In genomic region chr1:203805689-203806088, GRCh38 we compare ENCODE assay signal across 18 cellular contexts. TPM values are rescaled to one million over a fixed set of nuclear protein-coding genes. Genes with fewer than 3 reads are reported as not detected.
DNase-seq lines count a peak whose midpoint lies in the region; ATAC-seq, FAIRE-seq and TF ChIP-seq lines count a peak whose summit lies in the region.
"Had no signal": no experiment of that assay in that cellular context is flagged by ENCODE, and none has a peak within 500 bp of the region (broad histone marks: within the 10 kb centered on the region; RNA-seq: fewer than 3 reads in every experiment).

No MANE protein-coding gene starts in this region.

- WGBS in K562 (ENCODE audit: insufficient coverage, low coverage, missing lambda C conversion rate) = 91% methylated on average over 7 of the region's 7 CpGs
- 96 to 99% methylated on average over 7 of the region's 7 CpGs for WGBS in thyroid gland, 2 donors
- 98% methylated on average over 7 of the region's 7 CpGs for WGBS in right cardiac atrium

- H2AFZ ChIP-seq in Loucy (ENCODE audit: low read length) (no peak overlapping the region), K562 (ENCODE audit: low read depth, low read length) (no peak overlapping the region)

- TF ChIP-seq POLR2A in K562 (conservative IDR thresholded peaks at IDR 0.05) (no peak), thyroid gland (IDR thresholded peaks at IDR 0.05) (no peak)

- H3K9me3 Mint-ChIP-seq in CD8-positive, alpha-beta T cell = no peaks in the 10 kb centered on the region
- H3K9me3 Mint-ChIP-seq in osteocyte (ENCODE audit: unreplicated experiment) = no peaks in the 10 kb centered on the region
- H3K9me3 Mint-ChIP-seq in activated T-helper 2 cell treated with anti-CD3 and anti-CD28 coated beads, Interferon-gamma antibody, Interleukin-2, Interleukin-4, amounts not matched to agents 10 μg/mL and 5 μg/mL and 100 μg/mL, durations not matched to agents 14 hours and 24 hours and 36 hours = no peaks in the 10 kb centered on the region
- H3K9me3 Mint-ChIP-seq: H9 had no signal

- H3K9me3 ChIP-seq in CD8-positive, alpha-beta T cell (ENCODE audit: low read length) = no peaks in the 10 kb centered on the region
- H3K9me3 ChIP-seq in Loucy (ENCODE audit: insufficient read depth, low read depth, low read length) = no peaks in the 10 kb centered on the region
- H3K9me3 ChIP-seq in K562 (replicated peaks; ENCODE audit: control insufficient read depth, insufficient read depth, low read depth, low read length) = no peaks in the 10 kb centered on the region
- no peaks in the 10 kb centered on the region for H3K9me3 ChIP-seq in thyroid gland
- H3K9me3 ChIP-seq in right cardiac atrium (ENCODE audit: control insufficient read depth, low read length) = no peaks in the 10 kb centered on the region

- no peaks in the 10 kb centered on the region for H3K9me2 ChIP-seq in Loucy (replicated peaks; ENCODE audit: low read depth, low read length)

- no peak for DNase-seq in CD8-positive, alpha-beta T cell
- no peak for DNase-seq in K562 (ENCODE audit: extremely low read depth in 1 of 4, low spot score in 3 of 4)
- peak; percentile 17 for DNase-seq in osteocyte (ENCODE audit: extremely low spot score, unreplicated experiment)
- DNase-seq in thyroid gland = no peak
- no peak for DNase-seq in right cardiac atrium
- no peak for DNase-seq in activated T-helper 2 cell treated with anti-CD3 and anti-CD28 coated beads, Interferon-gamma antibody, Interleukin-2, Interleukin-4, amounts not matched to agents 10 μg/mL and 5 μg/mL and 100 μg/mL, durations not matched to agents 14 hours and 24 hours and 36 hours (ENCODE audit: low spot score)
- DNase-seq: DMS153, DMS79, GDM1, H9 had no signal

- CTCF ChIA-PET in CD8-positive, alpha-beta T cell (lab: Charles Lee) = no interaction called here
- CTCF ChIA-PET in K562 (lab: Yijun Ruan, JAX; ENCODE audit: low intra/inter-chr PET ratio) = no interaction called here

- H3K36me3 Mint-ChIP-seq in CD8-positive, alpha-beta T cell = peaks cover 62% of the 10 kb centered on the region
- H3K36me3 Mint-ChIP-seq in osteocyte (ENCODE audit: unreplicated experiment) = peaks cover 43% of the 10 kb centered on the region
- peaks cover 64% of the 10 kb centered on the region for H3K36me3 Mint-ChIP-seq in activated T-helper 2 cell treated with anti-CD3 and anti-CD28 coated beads, Interferon-gamma antibody, Interleukin-2, Interleukin-4, amounts not matched to agents 10 μg/mL and 5 μg/mL and 100 μg/mL, durations not matched to agents 14 hours and 24 hours and 36 hours (ENCODE audit: low read depth)

- H3K4me1 ChIP-seq in CD8-positive, alpha-beta T cell (ENCODE audit: insufficient read depth, low read length) = peaks cover 8% of the 10 kb centered on the region
- peaks cover 18% of the 10 kb centered on the region for H3K4me1 ChIP-seq in Loucy (ENCODE audit: insufficient read depth, low read length, poor library complexity, severe bottlenecking)
- H3K4me1 ChIP-seq in K562 (replicated peaks in 1 of 2; ENCODE audit: control insufficient read depth in 2 of 2, insufficient read depth in 2 of 2, low read length in 2 of 2) = no peaks in the 10 kb centered on the region; a peak in 1 of 5 replicates
- H3K4me1 ChIP-seq in thyroid gland = peaks cover 9 to 32% of the 10 kb centered on the region in 2 donors
- no peaks in the 10 kb centered on the region for H3K4me1 ChIP-seq in right cardiac atrium (ENCODE audit: control insufficient read depth, insufficient read depth, low read length)

- intact Hi-C loops in CD8-positive, alpha-beta T cell (cut with DNase I, micrococcal nuclease) = no loop called here
- intact Hi-C loops in K562 (cut with micrococcal nuclease) = no loop called here
- intact Hi-C loops in thyroid gland (cut with DNase I) = no loop called here
- intact Hi-C loops in right cardiac atrium (cut with DNase I) = no loop called here
- intact Hi-C loops in activated T-helper 2 cell treated with anti-CD3 and anti-CD28 coated beads, Interferon-gamma antibody, Interleukin-2, Interleukin-4, amounts not matched to agents 10 μg/mL and 5 μg/mL and 100 μg/mL, durations not matched to agents 14 hours and 24 hours and 36 hours (cut with micrococcal nuclease) = no loop called here

- TF ChIP-seq EP300 in K562 (IDR thresholded peaks at IDR 0.05; ENCODE audit: low read length) = no peak

- H3K27me3 Mint-ChIP-seq in CD8-positive, alpha-beta T cell (ENCODE audit: low read depth) = no peaks in the 10 kb centered on the region
- H3K27me3 Mint-ChIP-seq in osteocyte (ENCODE audit: unreplicated experiment) = no peaks in the 10 kb centered on the region
- H3K27me3 Mint-ChIP-seq in activated T-helper 2 cell treated with anti-CD3 and anti-CD28 coated beads, Interferon-gamma antibody, Interleukin-2, Interleukin-4, amounts not matched to agents 10 μg/mL and 5 μg/mL and 100 μg/mL, durations not matched to agents 14 hours and 24 hours and 36 hours (ENCODE audit: low read depth) = no peaks in the 10 kb centered on the region
- H3K27me3 Mint-ChIP-seq: B cell had no signal

- BruUV-seq in K562 (replicated peaks; lab: Mats Ljungman, UMichigan) = no TSS peak

- no peak overlapping the region for H3K27ac ChIP-seq in CD8-positive, alpha-beta T cell (ENCODE audit: low read depth, low read length)
- no peak overlapping the region for H3K27ac ChIP-seq in K562 (ENCODE audit: extremely low read depth, low read depth, low read length)
- no peak overlapping the region for H3K27ac ChIP-seq in thyroid gland
- H3K27ac ChIP-seq in right cardiac atrium (ENCODE audit: low read length) = no peak overlapping the region
- H3K27ac ChIP-seq: BLaER1 treated with 17β-estradiol and CSF1 and Interleukin-3, amounts not matched to agents 10 nM and 100 nM had no signal

- peaks cover 6% of the 10 kb centered on the region for H3K36me3 ChIP-seq in CD8-positive, alpha-beta T cell (ENCODE audit: insufficient read depth, low read length)
- peaks cover 21% of the 10 kb centered on the region; the same call in 1 of the 2 replicates for H3K36me3 ChIP-seq in Loucy (ENCODE audit: insufficient read depth, low read length)
- peaks cover 83% of the 10 kb centered on the region for H3K36me3 ChIP-seq in K562 (ENCODE audit: control insufficient read depth, insufficient read depth, low read length)
- peaks cover 0 to 8% of the 10 kb centered on the region in 2 donors for H3K36me3 ChIP-seq in thyroid gland

- H3K4me2 ChIP-seq in Loucy (ENCODE audit: low read depth, low read length, poor library complexity, severe bottlenecking) (peak overlapping the region; percentile 24), K562 (ENCODE audit: insufficient read depth, low read length) (no peak overlapping the region)
- H3K4me2 ChIP-seq: BLaER1 treated with 17β-estradiol and CSF1 and Interleukin-3, amounts not matched to agents 10 nM and 100 nM had no signal

- H3K9me1 ChIP-seq in K562 (ENCODE audit: control insufficient read depth, insufficient read depth, low read length) = no peaks in the 10 kb centered on the region

- in situ Hi-C loops in K562 (cut with MboI) = no loop called here

- POLR2A ChIA-PET in CD8-positive, alpha-beta T cell (lab: Charles Lee) = interaction anchor here (0.6 kb wide), 1 partner anchor 466 kb away, joined by 3 read pairs; no protein-coding TSS in a partner anchor
- POLR2A ChIA-PET in K562 (lab: Yijun Ruan, JAX) = interaction anchor here (0.6 to 3.2 kb wide), 3 partner anchors 9 to 314 kb away, joined by 3 to 17 read pairs (median 3); no protein-coding TSS in a partner anchor

- H4K20me1 ChIP-seq in Loucy (ENCODE audit: insufficient read depth, low read length, poor library complexity, severe bottlenecking) (peaks cover 78% of the 10 kb centered on the region), K562 (replicated peaks; ENCODE audit: control insufficient read depth, insufficient read depth, low read length) (no peaks in the 10 kb centered on the region)

- ATAC-seq in CD8-positive, alpha-beta T cell = no peak
- ATAC-seq in K562 (no peak), right cardiac atrium (no peak)

- no peak overlapping the region for H3K4me3 ChIP-seq in CD8-positive, alpha-beta T cell (ENCODE audit: low read depth, low read length)
- no peak overlapping the region for H3K4me3 ChIP-seq in Loucy (ENCODE audit: low read length, poor library complexity, severe bottlenecking)
- no peak overlapping the region for H3K4me3 ChIP-seq in K562
- H3K4me3 ChIP-seq in thyroid gland (replicated peaks in 1 of 3) = no peak overlapping the region
- H3K4me3 ChIP-seq in right cardiac atrium (ENCODE audit: low read length) = no peak overlapping the region
- H3K4me3 ChIP-seq: BLaER1 treated with 17β-estradiol and CSF1 and Interleukin-3, amounts not matched to agents 10 nM and 100 nM had no signal

- H3K9ac ChIP-seq in Loucy (ENCODE audit: low read depth, low read length, poor library complexity, severe bottlenecking) (no peak overlapping the region), K562 (ENCODE audit: insufficient read depth in 1 of 2, low read depth in 2 of 2, low read length in 2 of 2) (no peak overlapping the region)
- H3K9ac ChIP-seq: BLaER1 treated with 17β-estradiol and CSF1 and Interleukin-3, amounts not matched to agents 10 nM and 100 nM had no signal

- peaks cover 55% of the 10 kb centered on the region for H3K4me1 Mint-ChIP-seq in CD8-positive, alpha-beta T cell (ENCODE audit: low read depth)
- peaks cover 40% of the 10 kb centered on the region for H3K4me1 Mint-ChIP-seq in osteocyte (ENCODE audit: unreplicated experiment)
- H3K4me1 Mint-ChIP-seq in activated T-helper 2 cell treated with anti-CD3 and anti-CD28 coated beads, Interferon-gamma antibody, Interleukin-2, Interleukin-4, amounts not matched to agents 10 μg/mL and 5 μg/mL and 100 μg/mL, durations not matched to agents 14 hours and 24 hours and 36 hours (ENCODE audit: low read depth) = peaks cover 16% of the 10 kb centered on the region

- no peak overlapping the region for H3K4me3 Mint-ChIP-seq in CD8-positive, alpha-beta T cell
- H3K4me3 Mint-ChIP-seq in osteocyte (ENCODE audit: unreplicated experiment) = no peak overlapping the region
- H3K4me3 Mint-ChIP-seq in activated T-helper 2 cell treated with anti-CD3 and anti-CD28 coated beads, Interferon-gamma antibody, Interleukin-2, Interleukin-4, amounts not matched to agents 10 μg/mL and 5 μg/mL and 100 μg/mL, durations not matched to agents 14 hours and 24 hours and 36 hours (ENCODE audit: low read depth) = no peak overlapping the region
- H3K4me3 Mint-ChIP-seq: B cell, H9 had no signal

- H3K79me2 ChIP-seq in Loucy (ENCODE audit: insufficient read depth, low read length) (peaks cover 92% of the 10 kb centered on the region), K562 (ENCODE audit: control insufficient read depth, insufficient read depth, low read length) (peaks cover 89% of the 10 kb centered on the region)

- no peaks in the 10 kb centered on the region for H3K27me3 ChIP-seq in CD8-positive, alpha-beta T cell (ENCODE audit: insufficient read depth, low read length)
- no peaks in the 10 kb centered on the region for H3K27me3 ChIP-seq in Loucy (ENCODE audit: insufficient read depth, low read length, poor library complexity, severe bottlenecking)
- H3K27me3 ChIP-seq in K562 (ENCODE audit: control insufficient read depth in 2 of 2, insufficient read depth in 2 of 2, low read length in 2 of 2) = no peaks in the 10 kb centered on the region
- no peaks in the 10 kb centered on the region for H3K27me3 ChIP-seq in thyroid gland
- no peaks in the 10 kb centered on the region for H3K27me3 ChIP-seq in right cardiac atrium (ENCODE audit: control insufficient read depth, insufficient read depth)
- H3K27me3 ChIP-seq: BLaER1 treated with 17β-estradiol and CSF1 and Interleukin-3, amounts not matched to agents 10 nM and 100 nM had no signal

- FAIRE-seq in K562 (lab: Jason Lieb, UNC) = no peak
- FAIRE-seq: GM19239, H1 had no signal

- H3K27ac Mint-ChIP-seq in CD8-positive, alpha-beta T cell = peak overlapping the region; percentile 3
- H3K27ac Mint-ChIP-seq in osteocyte (ENCODE audit: unreplicated experiment) = no peak overlapping the region
- no peak overlapping the region for H3K27ac Mint-ChIP-seq in activated T-helper 2 cell treated with anti-CD3 and anti-CD28 coated beads, Interferon-gamma antibody, Interleukin-2, Interleukin-4, amounts not matched to agents 10 μg/mL and 5 μg/mL and 100 μg/mL, durations not matched to agents 14 hours and 24 hours and 36 hours
- H3K27ac Mint-ChIP-seq: B cell, H9 had no signal

- TF ChIP-seq CTCF in CD8-positive, alpha-beta T cell (IDR thresholded peaks at IDR 0.05) = no peak
- TF ChIP-seq CTCF in Loucy (conservative IDR thresholded peaks at IDR 0.05; ENCODE audit: low read length) = no peak
- no peak for TF ChIP-seq CTCF in K562 (IDR thresholded peaks at IDR 0.05 in 2 of 3, conservative IDR thresholded peaks at IDR 0.05 in 1 of 3; ENCODE audit: insufficient read depth in 2 of 3, low read depth in 1 of 3, low read length in 3 of 3)
- TF ChIP-seq CTCF in osteocyte (IDR thresholded peaks at IDR 0.05) = no peak
- no peak for TF ChIP-seq CTCF in thyroid gland (IDR thresholded peaks at IDR 0.05)

- no peaks in the 10 kb centered on the region for H3F3A ChIP-seq in Loucy (ENCODE audit: low read depth)

- no peak for TF ChIP-seq RAD21 in K562 (CRISPR knock-in tag; conservative IDR thresholded peaks at IDR 0.05 in 1 of 2, IDR thresholded peaks at IDR 0.05 in 1 of 2)

RNA-seq across cellular contexts. Expression of gene ZBED6, which starts 10.3 kb away (rescaled TPM):
- total RNA-seq in CD8-positive, alpha-beta T cell = 10 to 100 TPM; 25.0 to 25.8 TPM
- 46.0 and 78.8 TPM in 2 replicates for total RNA-seq in K562 (2011; cell fraction: chromatin; rRNA removed; ENCODE audit: low replicate concordance)
- 18.3 and 20.5 TPM in 2 replicates for total RNA-seq in K562 (2011; cell fraction: nucleolus; rRNA removed)
- total RNA-seq in K562 (2011; cell fraction: nucleoplasm; rRNA removed) = 44.7 and 57.6 TPM in 2 replicates
- total RNA-seq in K562 (2014; rRNA removed) (5.0 and 8.9 TPM in 2 replicates), K562 (2014; rRNA removed; fragmentation: Illumina TruSeq; extraction: Trizol) (12.8 and 18.2 TPM in 2 replicates), K562 (2015; rRNA removed; fragmentation: Illumina TruSeq; extraction: Trizol) (12.5 and 13.2 TPM in 2 replicates), K562 (2021) (16.1 and 16.6 TPM in 2 replicates), osteocyte (43.4 and 44.4 TPM in 2 replicates), thyroid gland (10 to 100 TPM; 17.6 to 33.2 (median 28.5) TPM), right cardiac atrium (10 to 100 TPM; 15.7 to 23.2 (median 18.3) TPM)
- polyA plus RNA-seq in K562 (2011; rRNA removed) (5.9 and 6.9 TPM in 2 replicates), K562 (2014; fragmentation: Illumina TruSeq; extraction: Trizol) (3.6 and 4.0 TPM in 2 replicates), K562 (2014; fragmentation: Nextera tagmentation; extraction: Ambion mirVana) (under 1 TPM; 0.21 to 0.96 TPM), K562 (2014; rRNA removed) (2.5 and 3.1 TPM in 2 replicates), right cardiac atrium (1.8 TPM)
- polyA plus RNA-seq in K562 (2011; cell fraction: cytosol; rRNA removed) = 2.5 and 4.5 TPM in 2 replicates
- 21.1 and 29.6 TPM in 2 replicates for polyA plus RNA-seq in K562 (2011; cell fraction: nucleus; rRNA removed)
- polyA plus RNA-seq in K562 (2012) = 2.3 and 3.1 TPM in 2 replicates
- 21.8 and 28.1 TPM in 2 replicates for polyA minus RNA-seq in K562 (2011; rRNA and poly(A)+ RNA removed)
- 8.1 and 15.2 TPM in 2 replicates for polyA minus RNA-seq in K562 (2011; cell fraction: cytosol; rRNA and poly(A)+ RNA removed)
- 21.9 and 43.3 TPM in 2 replicates for polyA minus RNA-seq in K562 (2011; cell fraction: nucleus; rRNA and poly(A)+ RNA removed)
- 21.9 and 22.2 TPM in 2 replicates for total RNA-seq in activated T-helper 2 cell treated with anti-CD3 and anti-CD28 coated beads, Interferon-gamma antibody, Interleukin-2, Interleukin-4, amounts not matched to agents 10 μg/mL and 5 μg/mL and 100 μg/mL, durations not matched to agents 14 hours and 24 hours and 36 hours

RNA-seq across cellular contexts. Expression of gene ZC3H11A, which starts 10.3 kb away (rescaled TPM):
- total RNA-seq in CD8-positive, alpha-beta T cell = 10 to 100 TPM; 72.7 to 77.2 TPM
- total RNA-seq in K562 (2011; cell fraction: chromatin; rRNA removed; ENCODE audit: low replicate concordance) = 147 and 331 TPM in 2 replicates
- total RNA-seq in K562 (2011; cell fraction: nucleolus; rRNA removed) = 125 and 159 TPM in 2 replicates
- total RNA-seq in K562 (2011; cell fraction: nucleoplasm; rRNA removed) = 177 and 284 TPM in 2 replicates
- total RNA-seq in K562 (2014; rRNA removed) (72.2 and 87.8 TPM in 2 replicates), K562 (2014; rRNA removed; fragmentation: Illumina TruSeq; extraction: Trizol) (119 and 126 TPM in 2 replicates), K562 (2015; rRNA removed; fragmentation: Illumina TruSeq; extraction: Trizol) (103 and 109 TPM in 2 replicates), K562 (2021) (91.8 and 102 TPM in 2 replicates), osteocyte (88.3 and 94.8 TPM in 2 replicates), thyroid gland (100 to 1,000 TPM; 108 to 166 (median 131) TPM), right cardiac atrium (10 to 100 TPM; 46.8 to 56.0 (median 50.9) TPM)
- polyA plus RNA-seq in K562 (2011; rRNA removed) (137 and 154 TPM in 2 replicates), K562 (2014; fragmentation: Illumina TruSeq; extraction: Trizol) (103 and 125 TPM in 2 replicates), K562 (2014; fragmentation: Nextera tagmentation; extraction: Ambion mirVana) (10 to 100 TPM; 34.2 to 53.8 TPM), K562 (2014; rRNA removed) (91.6 and 99.5 TPM in 2 replicates), right cardiac atrium (33.4 TPM)
- 51.4 and 88.4 TPM in 2 replicates for polyA plus RNA-seq in K562 (2011; cell fraction: cytosol; rRNA removed)
- polyA plus RNA-seq in K562 (2011; cell fraction: nucleus; rRNA removed) = 247 and 349 TPM in 2 replicates
- polyA plus RNA-seq in K562 (2012) = 60.3 and 89.4 TPM in 2 replicates
- polyA minus RNA-seq in K562 (2011; rRNA and poly(A)+ RNA removed) = 170 and 175 TPM in 2 replicates
- polyA minus RNA-seq in K562 (2011; cell fraction: cytosol; rRNA and poly(A)+ RNA removed) = 53.3 and 59.3 TPM in 2 replicates
- 96.0 and 220 TPM in 2 replicates for polyA minus RNA-seq in K562 (2011; cell fraction: nucleus; rRNA and poly(A)+ RNA removed)
- total RNA-seq in activated T-helper 2 cell treated with anti-CD3 and anti-CD28 coated beads, Interferon-gamma antibody, Interleukin-2, Interleukin-4, amounts not matched to agents 10 μg/mL and 5 μg/mL and 100 μg/mL, durations not matched to agents 14 hours and 24 hours and 36 hours = 82.8 and 86.6 TPM in 2 replicates

RNA-seq across cellular contexts. Expression of gene LAX1, which starts 40.7 kb away (rescaled TPM):
- 10 to 100 TPM; 13.7 to 16.1 TPM for total RNA-seq in CD8-positive, alpha-beta T cell
- not detected in 2 replicates for total RNA-seq in K562 (2011; cell fraction: chromatin; rRNA removed; ENCODE audit: low replicate concordance)
- total RNA-seq in K562 (2011; cell fraction: nucleolus; rRNA removed) = not detected in 2 replicates
- total RNA-seq in K562 (2011; cell fraction: nucleoplasm; rRNA removed) = not detected in 2 replicates
- total RNA-seq in K562 (2014; rRNA removed) (not detected in 2 replicates), K562 (2014; rRNA removed; fragmentation: Illumina TruSeq; extraction: Trizol) (not detected in 2 replicates), K562 (2015; rRNA removed; fragmentation: Illumina TruSeq; extraction: Trizol) (not detected in 2 replicates), K562 (2021) (not detected in 2 replicates), osteocyte (not detected in 2 replicates), thyroid gland (under 1 TPM in 3 of 4 donors, not detected in 1; 0.22 to 0.67 (median 0.40) TPM), right cardiac atrium (under 1 TPM; 0.20 to 0.43 (median 0.27) TPM)
- polyA plus RNA-seq in K562 (2011; rRNA removed) (not detected in 2 replicates), K562 (2014; fragmentation: Illumina TruSeq; extraction: Trizol) (not detected in 2 replicates), K562 (2014; fragmentation: Nextera tagmentation; extraction: Ambion mirVana) (not detected), K562 (2014; rRNA removed) (not detected in 2 replicates), right cardiac atrium (0.14 TPM)
- polyA plus RNA-seq in K562 (2011; cell fraction: cytosol; rRNA removed) = not detected in 2 replicates
- polyA plus RNA-seq in K562 (2011; cell fraction: nucleus; rRNA removed) = not detected in 2 replicates
- not detected in 2 replicates for polyA plus RNA-seq in K562 (2012)
- polyA minus RNA-seq in K562 (2011; rRNA and poly(A)+ RNA removed) = not detected in 2 replicates
- polyA minus RNA-seq in K562 (2011; cell fraction: cytosol; rRNA and poly(A)+ RNA removed) = not detected in 2 replicates
- not detected in 2 replicates for polyA minus RNA-seq in K562 (2011; cell fraction: nucleus; rRNA and poly(A)+ RNA removed)
- total RNA-seq in activated T-helper 2 cell treated with anti-CD3 and anti-CD28 coated beads, Interferon-gamma antibody, Interleukin-2, Interleukin-4, amounts not matched to agents 10 μg/mL and 5 μg/mL and 100 μg/mL, durations not matched to agents 14 hours and 24 hours and 36 hours = 14.2 and 14.9 TPM in 2 replicates
- total RNA-seq: A172, Daoy, H9, HT-29 had no signal
- polyA plus RNA-seq: H1 had no signal

RNA-seq across cellular contexts. Expression of gene SNRPE, which starts 55.7 kb away (rescaled TPM):
- total RNA-seq in CD8-positive, alpha-beta T cell = 10 to 100 TPM; 66.5 to 84.0 TPM
- total RNA-seq in K562 (2011; cell fraction: chromatin; rRNA removed; ENCODE audit: low replicate concordance) = 54.1 and 65.9 TPM in 2 replicates
- 63.4 and 64.6 TPM in 2 replicates for total RNA-seq in K562 (2011; cell fraction: nucleolus; rRNA removed)
- total RNA-seq in K562 (2011; cell fraction: nucleoplasm; rRNA removed) = 96.9 and 119 TPM in 2 replicates
- total RNA-seq in K562 (2014; rRNA removed) (158 and 216 TPM in 2 replicates), K562 (2014; rRNA removed; fragmentation: Illumina TruSeq; extraction: Trizol) (595 and 636 TPM in 2 replicates), K562 (2015; rRNA removed; fragmentation: Illumina TruSeq; extraction: Trizol) (301 and 351 TPM in 2 replicates), K562 (2021) (442 and 541 TPM in 2 replicates), osteocyte (95.7 and 102 TPM in 2 replicates), thyroid gland (10 to 100 TPM; 21.9 to 54.7 (median 38.5) TPM), right cardiac atrium (10 to 100 TPM; 48.7 to 59.7 (median 56.1) TPM)
- polyA plus RNA-seq in K562 (2011; rRNA removed) (431 and 603 TPM in 2 replicates), K562 (2014; fragmentation: Illumina TruSeq; extraction: Trizol) (376 and 415 TPM in 2 replicates), K562 (2014; fragmentation: Nextera tagmentation; extraction: Ambion mirVana) (1,000 to 10,000 TPM; 1,614 to 1,893 TPM), K562 (2014; rRNA removed) (381 and 487 TPM in 2 replicates), right cardiac atrium (76.9 TPM)
- polyA plus RNA-seq in K562 (2011; cell fraction: cytosol; rRNA removed) = 231 and 551 TPM in 2 replicates
- polyA plus RNA-seq in K562 (2011; cell fraction: nucleus; rRNA removed) = 88.3 and 172 TPM in 2 replicates
- polyA plus RNA-seq in K562 (2012) = 351 and 945 TPM in 2 replicates
- polyA minus RNA-seq in K562 (2011; rRNA and poly(A)+ RNA removed) = 394 and 412 TPM in 2 replicates
- 40.2 and 54.7 TPM in 2 replicates for polyA minus RNA-seq in K562 (2011; cell fraction: cytosol; rRNA and poly(A)+ RNA removed)
- polyA minus RNA-seq in K562 (2011; cell fraction: nucleus; rRNA and poly(A)+ RNA removed) = 31.1 and 54.2 TPM in 2 replicates
- total RNA-seq in activated T-helper 2 cell treated with anti-CD3 and anti-CD28 coated beads, Interferon-gamma antibody, Interleukin-2, Interleukin-4, amounts not matched to agents 10 μg/mL and 5 μg/mL and 100 μg/mL, durations not matched to agents 14 hours and 24 hours and 36 hours = 240 and 255 TPM in 2 replicates
